In the genomic region with DNA sequence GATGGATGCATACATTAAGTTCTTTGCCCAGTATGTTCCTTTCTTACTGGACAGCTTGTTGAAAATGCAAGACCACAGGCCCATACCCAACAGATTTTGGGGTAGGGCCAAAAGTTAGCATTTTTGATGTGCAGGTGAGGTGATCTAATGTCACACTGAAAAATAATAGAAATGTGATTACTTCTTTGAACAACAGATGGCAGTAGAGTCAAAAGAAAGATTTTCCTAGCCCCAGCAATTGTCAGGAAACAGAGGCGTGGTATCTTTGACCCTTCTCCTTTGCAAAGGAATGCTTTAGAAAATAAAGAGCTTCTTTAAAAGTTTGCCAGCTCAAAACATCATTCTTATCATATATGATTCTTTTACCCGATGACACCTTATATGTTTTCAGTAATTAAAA, we compare ENCODE assay signal across 8 cellular contexts.
DNase-seq lines count a peak whose midpoint lies in the region; ATAC-seq, FAIRE-seq and TF ChIP-seq lines count a peak whose summit lies in the region.

No MANE protein-coding gene starts in this region.

- H3K27ac Mint-ChIP-seq in activated CD4-positive, alpha-beta memory T cell treated with anti-CD3 and anti-CD28 coated beads, Interleukin-2, amount 10 ng/mL, durations not matched to agents 7 days and 5 days: no peak overlapping the region

- ATAC-seq in GM19043 (IDR thresholded peaks at IDR 0.05; ENCODE audit: low read depth, unreplicated experiment) (peak; percentile 78), GM21528 (IDR thresholded peaks at IDR 0.05; ENCODE audit: low FRiP score, unreplicated experiment) (no peak)

- peak; percentile 41 for DNase-seq in CD1c-positive myeloid dendritic cell (ENCODE audit: extremely low spot score)
- DNase-seq in HPDE6-E6E7 (ENCODE audit: extremely low spot score): peak; percentile 16
- DNase-seq in RCC 7860 (ENCODE audit: low spot score): peak; percentile 16
- DNase-seq in fibroblast of the aortic adventitia (ENCODE audit: low read depth): peak; percentile 54
- no peak for DNase-seq in prostate gland (ENCODE audit: low spot score)
- DNase-seq in activated CD4-positive, alpha-beta memory T cell treated with anti-CD3 and anti-CD28 coated beads, Interleukin-2, amount 10 ng/mL, durations not matched to agents 7 days and 5 days: no peak

- no peaks in the 10 kb centered on the region for H3K9me3 Mint-ChIP-seq in activated CD4-positive, alpha-beta memory T cell treated with anti-CD3 and anti-CD28 coated beads, Interleukin-2, amount 10 ng/mL, durations not matched to agents 7 days and 5 days

- CTCF ChIA-PET in activated CD4-positive, alpha-beta memory T cell treated with anti-CD3 and anti-CD28 coated beads, Interleukin-2, amount 10 ng/mL, durations not matched to agents 7 days and 5 days (lab: Charles Lee): interaction anchor here (0.8 to 1.6 kb wide), 5 partner anchors 9 to 1764 kb away, joined by 3 to 6 read pairs (median 3); no protein-coding TSS in a partner anchor

- POLR2A ChIA-PET in activated CD4-positive, alpha-beta memory T cell treated with anti-CD3 and anti-CD28 coated beads, Interleukin-2, amount 10 ng/mL, durations not matched to agents 7 days and 5 days (lab: Charles Lee): no interaction called here

- intact Hi-C loops in prostate gland (cut with DNase I): no loop called here

- 11% methylated on average over 2 of the region's 2 CpGs for WGBS in prostate gland

- no peaks in the 10 kb centered on the region for H3K27me3 Mint-ChIP-seq in activated CD4-positive, alpha-beta memory T cell treated with anti-CD3 and anti-CD28 coated beads, Interleukin-2, amount 10 ng/mL, durations not matched to agents 7 days and 5 days

- no peaks in the 10 kb centered on the region for H3K36me3 ChIP-seq in prostate gland

- no peaks in the 10 kb centered on the region for H3K36me3 Mint-ChIP-seq in activated CD4-positive, alpha-beta memory T cell treated with anti-CD3 and anti-CD28 coated beads, Interleukin-2, amount 10 ng/mL, durations not matched to agents 7 days and 5 days (ENCODE audit: low read depth)

- peak; percentile 61 for FAIRE-seq in RCC 7860 (lab: Jason Lieb, UNC)

- TF ChIP-seq CTCF in fibroblast of the aortic adventitia (IDR thresholded peaks at IDR 0.05; ENCODE audit: insufficient read depth, low read length): peak; percentile 46
- TF ChIP-seq CTCF in prostate gland (IDR thresholded peaks at IDR 0.05): peak in 3 of 4 experiments; percentile 48 to 61 (median 53)

- no peaks in the 10 kb centered on the region for H3K4me1 ChIP-seq in prostate gland (replicated peaks)

- no peaks in the 10 kb centered on the region for H3K4me1 Mint-ChIP-seq in activated CD4-positive, alpha-beta memory T cell treated with anti-CD3 and anti-CD28 coated beads, Interleukin-2, amount 10 ng/mL, durations not matched to agents 7 days and 5 days

- H3K4me3 Mint-ChIP-seq in activated CD4-positive, alpha-beta memory T cell treated with anti-CD3 and anti-CD28 coated beads, Interleukin-2, amount 10 ng/mL, durations not matched to agents 7 days and 5 days: no peak overlapping the region

- H3K27ac ChIP-seq in prostate gland: no peak overlapping the region

- TF ChIP-seq POLR2A in prostate gland (IDR thresholded peaks at IDR 0.05): no peak

- H3K9me3 ChIP-seq in prostate gland: no peaks in the 10 kb centered on the region

- no peaks in the 10 kb centered on the region for H3K27me3 ChIP-seq in prostate gland (replicated peaks; ENCODE audit: insufficient read depth)

- H3K4me3 ChIP-seq in fibroblast of the aortic adventitia (ENCODE audit: low read depth, low read length) (no peak overlapping the region), prostate gland (no peak overlapping the region)

Comparison
In these comparisons a context has a peak if more than half of its experiments do, and no peak if none do; other contexts are left out.
1. DNase-seq: peak in CD1c-positive myeloid dendritic cell (single experiment), HPDE6-E6E7 (single experiment), RCC 7860 (single experiment) and fibroblast of the aortic adventitia (single experiment); none in prostate gland (single experiment) and activated CD4-positive, alpha-beta memory T cell treated with anti-CD3 and anti-CD28 coated beads, Interleukin-2, amount 10 ng/mL, durations not matched to agents 7 days and 5 days (single experiment).